Comparison of ENCODE assay signal across 13 cellular contexts in the genomic region with DNA sequence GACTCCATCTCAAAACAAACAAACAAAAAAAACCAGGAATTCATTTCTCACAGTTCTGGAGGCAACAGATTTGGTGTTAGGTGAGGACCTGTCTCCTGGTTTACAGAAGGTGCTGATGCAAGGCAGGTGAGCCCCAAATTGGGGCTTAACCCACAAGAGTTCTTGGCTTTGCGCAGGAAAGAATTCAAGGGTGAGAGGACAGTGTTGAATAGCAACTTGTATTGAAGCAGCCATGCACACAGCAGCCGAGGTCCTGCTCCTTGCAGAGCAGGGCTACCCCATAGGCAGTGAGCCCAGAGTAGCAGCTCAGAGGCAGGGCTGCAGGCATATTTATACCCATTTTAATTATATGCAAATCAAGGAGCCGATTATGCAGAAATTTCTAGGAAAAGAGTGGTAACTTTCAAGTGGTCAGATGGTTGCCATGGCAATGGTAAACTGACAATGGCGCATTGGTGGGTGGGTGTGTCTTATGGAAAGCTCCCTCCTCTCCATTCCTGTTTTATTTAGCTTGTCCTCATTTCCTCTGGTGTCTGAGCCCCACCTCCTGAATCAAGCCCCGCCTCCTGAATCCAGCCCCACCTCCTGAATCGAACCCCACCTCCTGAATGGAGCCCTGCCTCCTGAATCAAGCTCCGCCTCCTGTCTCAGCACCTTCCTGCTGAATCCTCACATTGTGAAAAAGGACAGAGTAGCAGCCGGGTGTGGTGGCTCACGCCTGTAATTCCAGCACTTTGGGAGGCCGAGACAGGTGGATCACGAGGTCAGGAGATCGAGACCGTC. TPM values are rescaled to one million over a fixed set of nuclear protein-coding genes. Genes with fewer than 3 reads are reported as not detected.
DNase-seq lines count a peak whose midpoint lies in the region; ATAC-seq and TF ChIP-seq lines count a peak whose summit lies in the region.
"Had no signal": no experiment of that assay in that cellular context is flagged by ENCODE, and none has a peak within 500 bp of the region (broad histone marks: within the 10 kb centered on the region; RNA-seq: fewer than 3 reads in every experiment).

No MANE protein-coding gene starts in this region.

- peaks cover 3% of the 10 kb centered on the region for H3K27me3 Mint-ChIP-seq in activated CD4-positive, alpha-beta T cell treated with anti-CD3 and anti-CD28 coated beads, Interleukin-2, amount 10 ng/mL, durations not matched to agents 7 days and 5 days
- H3K27me3 Mint-ChIP-seq in osteocyte (ENCODE audit: unreplicated experiment): no peaks in the 10 kb centered on the region
- peaks cover 5% of the 10 kb centered on the region for H3K27me3 Mint-ChIP-seq in glutamatergic neuron (ENCODE audit: unreplicated experiment)

- no peaks in the 10 kb centered on the region for H3K36me3 Mint-ChIP-seq in activated CD4-positive, alpha-beta T cell treated with anti-CD3 and anti-CD28 coated beads, Interleukin-2, amount 10 ng/mL, durations not matched to agents 7 days and 5 days (ENCODE audit: low read depth)
- H3K36me3 Mint-ChIP-seq in osteocyte (ENCODE audit: unreplicated experiment) (peaks cover 4% of the 10 kb centered on the region), glutamatergic neuron (ENCODE audit: unreplicated experiment) (peaks cover under 1% of the 10 kb centered on the region)
- H3K36me3 Mint-ChIP-seq: activated naive CD4-positive, alpha-beta T cell treated with anti-CD3 and anti-CD28 coated beads, Interleukin-2, amount 50 U/mL, for 24 hours had no signal

- CTCF ChIA-PET in activated CD4-positive, alpha-beta T cell treated with anti-CD3 and anti-CD28 coated beads, Interleukin-2, amount 10 ng/mL, durations not matched to agents 7 days and 5 days (lab: Charles Lee): no interaction called here

- H3K9me3 ChIP-seq in effector memory CD4-positive, alpha-beta T cell (ENCODE audit: control insufficient read depth, low read length): no peaks in the 10 kb centered on the region

- H3K27me3 ChIP-seq in effector memory CD4-positive, alpha-beta T cell (replicated peaks; ENCODE audit: control insufficient read depth, insufficient read depth, low read length, poor library complexity, severe bottlenecking): no peaks in the 10 kb centered on the region
- H3K27me3 ChIP-seq: foreskin keratinocyte had no signal

- POLR2A ChIA-PET in activated CD4-positive, alpha-beta T cell treated with anti-CD3 and anti-CD28 coated beads, Interleukin-2, amount 10 ng/mL, durations not matched to agents 7 days and 5 days (lab: Charles Lee): no interaction called here

- ATAC-seq in GM19452 (IDR thresholded peaks at IDR 0.05; ENCODE audit: unreplicated experiment): no peak
- ATAC-seq: foreskin keratinocyte, left colon had no signal

- H3K4me1 ChIP-seq in effector memory CD4-positive, alpha-beta T cell (ENCODE audit: control insufficient read depth, insufficient read depth, low read length, poor library complexity, severe bottlenecking): no peaks in the 10 kb centered on the region
- H3K4me1 ChIP-seq: foreskin keratinocyte had no signal

- H3K4me1 Mint-ChIP-seq in activated CD4-positive, alpha-beta T cell treated with anti-CD3 and anti-CD28 coated beads, Interleukin-2, amount 10 ng/mL, durations not matched to agents 7 days and 5 days: no peaks in the 10 kb centered on the region
- H3K4me1 Mint-ChIP-seq in osteocyte (ENCODE audit: unreplicated experiment): peaks cover 54% of the 10 kb centered on the region
- H3K4me1 Mint-ChIP-seq in glutamatergic neuron (ENCODE audit: low read depth, unreplicated experiment): no peaks in the 10 kb centered on the region
- H3K4me1 Mint-ChIP-seq: activated naive CD4-positive, alpha-beta T cell treated with anti-CD3 and anti-CD28 coated beads, Interleukin-2, amount 50 U/mL, for 24 hours had no signal

- H3K36me3 ChIP-seq in effector memory CD4-positive, alpha-beta T cell (ENCODE audit: control insufficient read depth, insufficient read depth, low read length): no peaks in the 10 kb centered on the region

- H3K4me3 Mint-ChIP-seq in activated CD4-positive, alpha-beta T cell treated with anti-CD3 and anti-CD28 coated beads, Interleukin-2, amount 10 ng/mL, durations not matched to agents 7 days and 5 days: no peak overlapping the region
- H3K4me3 Mint-ChIP-seq in osteocyte (ENCODE audit: unreplicated experiment): no peak overlapping the region
- H3K4me3 Mint-ChIP-seq in glutamatergic neuron (ENCODE audit: unreplicated experiment): no peak overlapping the region
- H3K4me3 Mint-ChIP-seq: activated naive CD4-positive, alpha-beta T cell treated with anti-CD3 and anti-CD28 coated beads, Interleukin-2, amount 50 U/mL, for 24 hours had no signal

- TF ChIP-seq CTCF in osteocyte (IDR thresholded peaks at IDR 0.05) (no peak), glutamatergic neuron (IDR thresholded peaks at IDR 0.05; ENCODE audit: partially characterized antibody, unreplicated experiment) (no peak)

- H3K27ac ChIP-seq in effector memory CD4-positive, alpha-beta T cell (ENCODE audit: insufficient read depth, low read length, poor library complexity, severe bottlenecking): no peak overlapping the region
- H3K27ac ChIP-seq: foreskin keratinocyte had no signal

- peaks cover 7% of the 10 kb centered on the region for H3K9me3 Mint-ChIP-seq in activated CD4-positive, alpha-beta T cell treated with anti-CD3 and anti-CD28 coated beads, Interleukin-2, amount 10 ng/mL, durations not matched to agents 7 days and 5 days
- peaks cover 5% of the 10 kb centered on the region for H3K9me3 Mint-ChIP-seq in osteocyte (ENCODE audit: unreplicated experiment)
- H3K9me3 Mint-ChIP-seq in glutamatergic neuron (ENCODE audit: unreplicated experiment): peaks cover 10% of the 10 kb centered on the region

- peak; percentile 3 for DNase-seq in activated CD4-positive, alpha-beta T cell treated with anti-CD3 and anti-CD28 coated beads, Interleukin-2, amount 10 ng/mL, durations not matched to agents 7 days and 5 days
- no peak for DNase-seq in activated CD4-positive, alpha-beta T cell treated with anti-CD3 and anti-CD28 coated beads for 1 hour
- DNase-seq in M059J (ENCODE audit: low read depth) (peak; percentile 69), astrocyte of the hippocampus (ENCODE audit: low read depth, low spot score) (peak; percentile 40), osteocyte (ENCODE audit: extremely low spot score, unreplicated experiment) (peak; percentile 54), glutamatergic neuron (no peak)
- DNase-seq in effector memory CD4-positive, alpha-beta T cell: no peak
- DNase-seq: foreskin keratinocyte, left colon, NCI-H1048, NCI-H510A had no signal

- no peak overlapping the region for H3K27ac Mint-ChIP-seq in activated CD4-positive, alpha-beta T cell treated with anti-CD3 and anti-CD28 coated beads, Interleukin-2, amount 10 ng/mL, durations not matched to agents 7 days and 5 days
- H3K27ac Mint-ChIP-seq in osteocyte (ENCODE audit: unreplicated experiment): no peak overlapping the region
- H3K27ac Mint-ChIP-seq in glutamatergic neuron (ENCODE audit: unreplicated experiment): no peak overlapping the region
- H3K27ac Mint-ChIP-seq: activated naive CD4-positive, alpha-beta T cell treated with anti-CD3 and anti-CD28 coated beads, Interleukin-2, amount 50 U/mL, for 24 hours had no signal

- no peak overlapping the region for H3K4me3 ChIP-seq in effector memory CD4-positive, alpha-beta T cell (ENCODE audit: insufficient read depth, low read depth, low read length, poor library complexity, severe bottlenecking)

RNA-seq across cellular contexts. Expression of a gene that starts 34.5 kb away (rescaled TPM):
- total RNA-seq in activated CD4-positive, alpha-beta T cell treated with anti-CD3 and anti-CD28 coated beads, Interleukin-2, amount 10 ng/mL, durations not matched to agents 7 days and 5 days: under 1 TPM; 0.15 to 0.30 TPM
- total RNA-seq in M059J (2014; rRNA removed; shearing (Covaris generic)): 164 and 277 TPM in 2 replicates
- 1,552 and 1,672 TPM in 2 replicates for total RNA-seq in osteocyte
- total RNA-seq in glutamatergic neuron (ENCODE audit: unreplicated experiment): 28.9 TPM

Comparison
In these comparisons a context has a peak if more than half of its experiments do, and no peak if none do; other contexts are left out.
1. DNase-seq: peak in activated CD4-positive, alpha-beta T cell treated with anti-CD3 and anti-CD28 coated beads, Interleukin-2, amount 10 ng/mL, durations not matched to agents 7 days and 5 days (single experiment), M059J (single experiment), astrocyte of the hippocampus (single experiment) and osteocyte (single experiment); none in activated CD4-positive, alpha-beta T cell treated with anti-CD3 and anti-CD28 coated beads for 1 hour (single experiment), glutamatergic neuron (single experiment) and effector memory CD4-positive, alpha-beta T cell (0 of 3).
2. RNA of a gene that starts 34.5 kb away (total RNA-seq): 1,552 to 1,672 TPM in osteocyte, 164 to 277 TPM in M059J and 28.9 TPM in glutamatergic neuron (single experiment); 0.15 to 0.30 TPM in activated CD4-positive, alpha-beta T cell treated with anti-CD3 and anti-CD28 coated beads, Interleukin-2, amount 10 ng/mL, durations not matched to agents 7 days and 5 days; every median in the first group is over 10 times any median in the second.